In genomic region chr10:74662635-74663034, GRCh38 we compare ENCODE assay signal across 1 cellular context.
TF ChIP-seq lines count a peak whose summit lies in the region.

No MANE protein-coding gene starts in this region.

TF ChIP-seq in SK-N-SH, 30 proteins besides CTCF, POLR2A, EP300 and RAD21 (continued from another document):
- no peak for TF ChIP-seq NFIC (IDR thresholded peaks at IDR 0.05; ENCODE audit: borderline replicate concordance)
- TF ChIP-seq, protein P1, sequence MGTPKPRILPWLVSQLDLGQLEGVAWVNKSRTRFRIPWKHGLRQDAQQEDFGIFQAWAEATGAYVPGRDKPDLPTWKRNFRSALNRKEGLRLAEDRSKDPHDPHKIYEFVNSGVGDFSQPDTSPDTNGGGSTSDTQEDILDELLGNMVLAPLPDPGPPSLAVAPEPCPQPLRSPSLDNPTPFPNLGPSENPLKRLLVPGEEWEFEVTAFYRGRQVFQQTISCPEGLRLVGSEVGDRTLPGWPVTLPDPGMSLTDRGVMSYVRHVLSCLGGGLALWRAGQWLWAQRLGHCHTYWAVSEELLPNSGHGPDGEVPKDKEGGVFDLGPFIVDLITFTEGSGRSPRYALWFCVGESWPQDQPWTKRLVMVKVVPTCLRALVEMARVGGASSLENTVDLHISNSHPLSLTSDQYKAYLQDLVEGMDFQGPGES (IDR thresholded peaks at IDR 0.05; ENCODE audit: low read depth, low read length), result no peak
- no peak for TF ChIP-seq GABPA (IDR thresholded peaks at IDR 0.05; ENCODE audit: low read depth)
